Comparison of ENCODE assay signal across 24 cellular contexts in the genomic region with DNA sequence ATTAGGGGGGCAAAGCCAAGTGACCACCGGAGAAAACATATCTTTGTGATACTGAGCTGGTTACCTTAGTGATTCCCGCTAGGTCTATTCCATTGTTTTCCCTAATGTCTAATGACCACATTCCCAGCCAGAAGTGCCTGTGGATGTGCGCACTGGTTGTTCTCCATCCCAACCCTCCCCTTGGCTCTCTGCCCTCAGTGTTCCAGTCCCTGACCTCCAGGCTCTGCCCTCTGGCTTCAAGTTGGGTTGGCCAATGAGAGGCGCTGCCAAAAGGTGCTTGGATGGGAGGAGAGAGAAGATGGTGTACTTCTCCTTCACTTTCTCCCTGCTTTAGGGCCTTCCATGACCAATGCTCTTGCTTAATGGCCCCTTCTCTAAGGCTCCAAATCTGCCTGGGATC. TPM values are rescaled to one million over a fixed set of nuclear protein-coding genes. Genes with fewer than 3 reads are reported as not detected.
A peak's percentile ranks its signal among the peaks of the same experiment; 100 is the strongest.
DNase-seq lines count a peak whose midpoint lies in the region; ATAC-seq, FAIRE-seq and TF ChIP-seq lines count a peak whose summit lies in the region.
"Had no signal": no experiment of that assay in that cellular context is flagged by ENCODE, and none has a peak within 500 bp of the region (broad histone marks: within the 10 kb centered on the region; RNA-seq: fewer than 3 reads in every experiment).

No MANE protein-coding gene starts in this region.

- FAIRE-seq in H54 (lab: Jason Lieb, UNC), result no peak
- FAIRE-seq: GM12878 had no signal

- peaks cover 49% of the 10 kb centered on the region for H3K4me1 ChIP-seq in left ventricle myocardium inferior
- peaks cover 7 to 9% of the 10 kb centered on the region in 2 donors for H3K4me1 ChIP-seq in neuronal stem cell (ENCODE audit: control insufficient read depth in 2 of 2, insufficient read depth in 1 of 2, low read depth in 1 of 2, low read length in 2 of 2)
- H3K4me1 ChIP-seq in colonic mucosa, result no peaks in the 10 kb centered on the region
- H3K4me1 ChIP-seq: Caco-2, SJCRH30 had no signal

- no peak for ATAC-seq in stimulated activated memory B cell treated with anti-CD40 and anti-IgM and Interleukin-4, amounts not matched to agents 10 μg/mL and 1 μg/mL and 100 μg/mL, for 72 hours
- ATAC-seq: GM12878 had no signal

- WGBS in neuronal stem cell (ENCODE audit: extremely low coverage in 2 of 2, insufficient read length in 2 of 2, insufficient replicate concordance in 1 of 2), 2 donors, result no CpG with 5 or more reads among the region's 4 CpGs

- H3K23ac ChIP-seq in neuronal stem cell (ENCODE audit: low read depth, low read length, poor library complexity), result no peak overlapping the region

- H3K9me3 Mint-ChIP-seq in stimulated activated memory B cell treated with anti-CD40 and anti-IgM and Interleukin-4, amounts not matched to agents 10 μg/mL and 1 μg/mL and 100 μg/mL, for 72 hours, result no peaks in the 10 kb centered on the region

- no peak overlapping the region for H3K18ac ChIP-seq in neuronal stem cell (ENCODE audit: low read length)

- H3K36me3 Mint-ChIP-seq in stimulated activated memory B cell treated with anti-CD40 and anti-IgM and Interleukin-4, amounts not matched to agents 10 μg/mL and 1 μg/mL and 100 μg/mL, for 72 hours, result no peaks in the 10 kb centered on the region

- no peak overlapping the region for H3K4me3 Mint-ChIP-seq in stimulated activated memory B cell treated with anti-CD40 and anti-IgM and Interleukin-4, amounts not matched to agents 10 μg/mL and 1 μg/mL and 100 μg/mL, for 72 hours
- H3K4me3 Mint-ChIP-seq: CD14-positive monocyte had no signal

- no peak overlapping the region for H2BK15ac ChIP-seq in neuronal stem cell (ENCODE audit: low read length)

- H2BK120ac ChIP-seq in neuronal stem cell (ENCODE audit: low read depth, low read length), result no peak overlapping the region

- H3K4ac ChIP-seq in neuronal stem cell (ENCODE audit: low read length), result no peak overlapping the region

- no peak overlapping the region for H3K14ac ChIP-seq in neuronal stem cell (ENCODE audit: low read length)

- TF ChIP-seq POLR2A in H54 (IDR thresholded peaks at IDR 0.05; ENCODE audit: low read depth, low read length), result no peak

- H4K8ac ChIP-seq in neuronal stem cell (ENCODE audit: low read depth, low read length), result no peak overlapping the region

- H2BK5ac ChIP-seq in neuronal stem cell (ENCODE audit: low read length), result no peak overlapping the region

- H3K9me3 ChIP-seq in left ventricle myocardium inferior (replicated peaks), result no peaks in the 10 kb centered on the region
- H3K9me3 ChIP-seq in neuronal stem cell (replicated peaks in 1 of 2; ENCODE audit: control insufficient read depth in 2 of 2, insufficient read depth in 1 of 2, low read depth in 1 of 2, low read length in 2 of 2), result no peaks in the 10 kb centered on the region
- H3K9me3 ChIP-seq in colonic mucosa, result no peaks in the 10 kb centered on the region
- H3K9me3 ChIP-seq: Caco-2, SJCRH30 had no signal

- TF ChIP-seq CTCF in left ventricle myocardium inferior (IDR thresholded peaks at IDR 0.05; ENCODE audit: borderline replicate concordance) (no peak), colonic mucosa (IDR thresholded peaks at IDR 0.05) (no peak)

- peak overlapping the region; percentile 76 for H3K27ac ChIP-seq in left ventricle myocardium inferior (replicated peaks)
- no peak overlapping the region for H3K27ac ChIP-seq in neuronal stem cell (replicated peaks; ENCODE audit: low read length)
- no peak overlapping the region for H3K27ac ChIP-seq in colonic mucosa
- H3K27ac ChIP-seq: PC-9, RWPE1, SJCRH30 had no signal

- H3K27me3 Mint-ChIP-seq in stimulated activated memory B cell treated with anti-CD40 and anti-IgM and Interleukin-4, amounts not matched to agents 10 μg/mL and 1 μg/mL and 100 μg/mL, for 72 hours, result peaks cover 16% of the 10 kb centered on the region

- H3K4me2 ChIP-seq in neuronal stem cell (ENCODE audit: insufficient read depth, low read length, poor library complexity, severe bottlenecking), result no peak overlapping the region
- H3K4me2 ChIP-seq: PC-9 had no signal

- H3K27me3 ChIP-seq in left ventricle myocardium inferior (ENCODE audit: low read depth) (no peaks in the 10 kb centered on the region), neuronal stem cell (ENCODE audit: control insufficient read depth in 3 of 3, insufficient read depth in 3 of 3, low read depth in 1 of 3, low read length in 3 of 3) (no peaks in the 10 kb centered on the region), colonic mucosa (no peaks in the 10 kb centered on the region)
- H3K27me3 ChIP-seq: SJCRH30 had no signal

- no peak overlapping the region for H2AK5ac ChIP-seq in neuronal stem cell (ENCODE audit: low read depth, low read length)

- intact Hi-C loops in left ventricle myocardium inferior (cut with micrococcal nuclease) (no loop called here), colonic mucosa (cut with DNase I) (no loop called here)

- H2BK12ac ChIP-seq in neuronal stem cell (ENCODE audit: low read length), result no peak overlapping the region

- H3K79me1 ChIP-seq in neuronal stem cell (ENCODE audit: low read depth, low read length), result no peaks in the 10 kb centered on the region

- H3K4me3 ChIP-seq in left ventricle myocardium inferior (no peak overlapping the region), neuronal stem cell (ENCODE audit: low read length in 2 of 2) (no peak overlapping the region), colonic mucosa (no peak overlapping the region)
- H3K4me3 ChIP-seq: GM12878, PC-9, SJCRH30 had no signal

- H3K4me1 Mint-ChIP-seq in stimulated activated memory B cell treated with anti-CD40 and anti-IgM and Interleukin-4, amounts not matched to agents 10 μg/mL and 1 μg/mL and 100 μg/mL, for 72 hours, result peaks cover 13% of the 10 kb centered on the region

- H4K91ac ChIP-seq in neuronal stem cell (ENCODE audit: low read depth, low read length, poor library complexity), result peak overlapping the region; percentile 22

- H3K9ac ChIP-seq in neuronal stem cell (ENCODE audit: low read depth, low read length, poor library complexity), result no peak overlapping the region
- H3K9ac ChIP-seq in colonic mucosa (ENCODE audit: low read depth in 2 of 2, low read length in 2 of 2), result no peak overlapping the region

- H2AFZ ChIP-seq in neuronal stem cell (ENCODE audit: low read length), result no peak overlapping the region
- H2AFZ ChIP-seq: PC-9 had no signal

- peak; percentile 21 for DNase-seq in activated effector memory CD4-positive, alpha-beta T cell treated with anti-CD3 and anti-CD28 coated beads, Interleukin-2, amount 50 U/mL, for 16 hours
- DNase-seq in activated effector memory CD4-positive, alpha-beta T cell treated with Interleukin-2 at 50 U/mL for 16 hours, result no peak
- DNase-seq in left ventricle myocardium inferior, result peak; percentile 67
- DNase-seq in neuronal stem cell (ENCODE audit: low spot score), result no peak
- DNase-seq in DMS114 treated with DMSO at 0.1 percent for 48 hours (lab: John Stamatoyannopoulos, UW; ENCODE audit: unreplicated experiment), result no peak
- DNase-seq in H54 (ENCODE audit: insufficient read length, low spot score), result no peak
- DNase-seq in colonic mucosa, result no peak
- DNase-seq: 8988T, Caco-2, DMS53, EL, GOT3, KBM-7, NCI-H1105 treated with DMSO at 0.1 percent for 48 hours, NCI-H1694 treated with DMSO at 0.1 percent for 48 hours, NCI-H2107, NCI-H345, NCI-H524 treated with DMSO at 0.1 percent for 48 hours, PC-9, SJCRH30 had no signal

- H3K36me3 ChIP-seq in left ventricle myocardium inferior (no peaks in the 10 kb centered on the region), neuronal stem cell (replicated peaks in 1 of 2; ENCODE audit: control insufficient read depth in 2 of 2, insufficient read depth in 2 of 2, low read length in 2 of 2) (no peaks in the 10 kb centered on the region), colonic mucosa (no peaks in the 10 kb centered on the region)
- H3K36me3 ChIP-seq: SJCRH30 had no signal

- no peak overlapping the region for H3K27ac Mint-ChIP-seq in stimulated activated memory B cell treated with anti-CD40 and anti-IgM and Interleukin-4, amounts not matched to agents 10 μg/mL and 1 μg/mL and 100 μg/mL, for 72 hours

RNA-seq across cellular contexts. Expression of gene COLQ, which starts 2.4 kb away (rescaled TPM):
- total RNA-seq in left ventricle myocardium inferior, result 14.9 TPM
- polyA plus RNA-seq in neuronal stem cell (2013, experiment 1 of 2), result 2.2 TPM
- polyA plus RNA-seq in neuronal stem cell (2013, experiment 2 of 2), result 2.1 TPM
- under 1 TPM; 0.79 to 0.85 TPM for total RNA-seq in colonic mucosa
- total RNA-seq: Caco-2 had no signal

Comparison
In these comparisons a context has a peak if more than half of its experiments do, and no peak if none do; other contexts are left out.
1. DNase-seq: peak in activated effector memory CD4-positive, alpha-beta T cell treated with anti-CD3 and anti-CD28 coated beads, Interleukin-2, amount 50 U/mL, for 16 hours (single experiment) and left ventricle myocardium inferior (single experiment); none in activated effector memory CD4-positive, alpha-beta T cell treated with Interleukin-2 at 50 U/mL for 16 hours (single experiment), neuronal stem cell (single experiment), DMS114 treated with DMSO at 0.1 percent for 48 hours (single experiment), H54 (single experiment) and colonic mucosa (single experiment).